ENCODE assay signal across 8 cellular contexts in the genomic region with DNA sequence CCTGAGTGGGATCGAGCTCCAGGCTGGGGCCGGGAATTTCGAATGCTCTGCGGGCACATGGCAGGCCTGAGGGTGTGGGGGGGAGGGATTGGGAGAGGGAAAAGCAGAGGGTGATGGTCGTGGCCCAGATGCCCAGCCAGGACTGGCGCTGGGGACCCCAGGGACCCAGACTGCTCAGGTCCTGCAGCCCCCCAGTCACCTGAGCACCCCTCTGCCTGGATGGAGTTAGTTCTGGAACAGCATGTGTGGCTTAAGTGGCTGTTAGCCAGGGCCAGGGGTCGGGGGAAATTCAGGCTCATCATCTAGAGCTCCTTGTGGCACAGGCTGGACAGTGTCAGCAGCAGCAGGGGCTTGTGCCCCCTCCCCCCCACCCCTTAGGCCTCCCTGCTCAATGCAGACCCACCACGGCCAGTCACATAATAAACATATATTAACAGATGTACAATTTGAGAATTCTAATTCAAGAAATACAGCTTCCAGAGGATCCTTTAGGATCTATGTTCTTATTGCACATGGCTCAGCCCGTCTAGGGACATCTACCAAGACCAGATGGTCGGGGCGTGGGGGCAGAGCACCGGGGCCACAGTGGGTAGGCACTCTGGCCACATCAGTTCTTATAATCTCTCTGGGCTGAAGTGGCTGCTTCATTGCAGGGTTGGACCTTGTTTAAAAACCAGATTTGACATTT. TPM values are rescaled to one million over a fixed set of nuclear protein-coding genes. Genes with fewer than 3 reads are reported as not detected.
A peak's percentile ranks its signal among the peaks of the same experiment; 100 is the strongest.
DNase-seq lines count a peak whose midpoint lies in the region; ATAC-seq and TF ChIP-seq lines count a peak whose summit lies in the region.

No MANE protein-coding gene starts in this region.

- H3K9me2 ChIP-seq in PC-9 (ENCODE audit: insufficient read depth), result no peaks in the 10 kb centered on the region

- no peaks in the 10 kb centered on the region for H3K9me3 ChIP-seq in CD8-positive, alpha-beta memory T cell (ENCODE audit: low read length)
- H3K9me3 ChIP-seq in PC-9 (ENCODE audit: insufficient read depth, low read depth), result no peaks in the 10 kb centered on the region
- no peaks in the 10 kb centered on the region for H3K9me3 ChIP-seq in effector memory CD4-positive, alpha-beta T cell (ENCODE audit: control insufficient read depth, low read length)
- no peaks in the 10 kb centered on the region for H3K9me3 ChIP-seq in ovary

- peaks cover 95% of the 10 kb centered on the region for H3K4me1 ChIP-seq in CD8-positive, alpha-beta memory T cell (ENCODE audit: insufficient read depth, low read length)
- peaks cover 62% of the 10 kb centered on the region for H3K4me1 ChIP-seq in PC-9 (replicated peaks; ENCODE audit: insufficient read depth)
- peaks cover 94% of the 10 kb centered on the region for H3K4me1 ChIP-seq in effector memory CD4-positive, alpha-beta T cell (ENCODE audit: control insufficient read depth, insufficient read depth, low read length, poor library complexity, severe bottlenecking)
- peaks cover 53% of the 10 kb centered on the region for H3K4me1 ChIP-seq in ovary (ENCODE audit: insufficient read depth)

- H3K27ac Mint-ChIP-seq in CD8-positive, alpha-beta memory T cell, result peak overlapping the region; percentile 58 to 98 (median 94)

- CTCF ChIA-PET in CD8-positive, alpha-beta memory T cell (lab: Charles Lee), result interaction anchor here (1.0 to 8.3 kb wide), 14 partner anchors 7 to 436 kb away, joined by 3 to 66 read pairs (median 6); partner anchors contain the start of gene DDIT4
- CTCF ChIA-PET in PC-9 (lab: Charles Lee), result interaction anchor here (0.5 to 1.5 kb wide), 7 partner anchors 12 to 284 kb away, joined by 3 to 18 read pairs (median 5); no protein-coding TSS in a partner anchor

- no peak for DNase-seq in CD8-positive, alpha-beta memory T cell
- no peak for DNase-seq in PC-9
- DNase-seq in effector memory CD4-positive, alpha-beta T cell, result no peak
- DNase-seq in ovary, result peak in 1 of 5 donors; percentile 47
- DNase-seq in kidney tubule cell (ENCODE audit: low spot score), result no peak

- H3K79me2 ChIP-seq in PC-9 (ENCODE audit: low read depth), result no peaks in the 10 kb centered on the region

- H3K27ac ChIP-seq in CD8-positive, alpha-beta memory T cell (ENCODE audit: low read depth, low read length), result no peak overlapping the region
- H3K27ac ChIP-seq in PC-9, result peak overlapping the region; percentile 95
- peak overlapping the region; percentile 59 for H3K27ac ChIP-seq in effector memory CD4-positive, alpha-beta T cell (ENCODE audit: insufficient read depth, low read length, poor library complexity, severe bottlenecking)
- H3K27ac ChIP-seq in ovary, result peak overlapping the region; percentile 77 to 99

- H2AFZ ChIP-seq in PC-9, result no peak overlapping the region

- H3K4me3 ChIP-seq in CD8-positive, alpha-beta memory T cell (ENCODE audit: low read length), result no peak overlapping the region
- H3K4me3 ChIP-seq in PC-9 (peak overlapping the region; percentile 36; the same call in 1 of the 2 replicates), ovary (no peak overlapping the region)
- no peak overlapping the region for H3K4me3 ChIP-seq in effector memory CD4-positive, alpha-beta T cell (ENCODE audit: insufficient read depth, low read depth, low read length, poor library complexity, severe bottlenecking)

- no peaks in the 10 kb centered on the region for H4K20me1 ChIP-seq in PC-9 (ENCODE audit: insufficient read depth)

- no peak for TF ChIP-seq POLR2A in ovary (IDR thresholded peaks at IDR 0.05)

- intact Hi-C loops in PC-9 (cut with micrococcal nuclease; ENCODE audit: unreplicated experiment) (loop anchor here (5.0 to 10.0 kb wide), 2 partner anchors 565 to 1018 kb away; partner anchors contain the start of gene SLC29A3), ovary (cut with DNase I) (loop anchor here in 3 of 4 donors (10.0 kb wide), 5 partner anchors 88 to 1018 kb away; partner anchors contain the start of gene SLC29A3 (in 1 of the 3))

- H3K4me3 Mint-ChIP-seq in CD8-positive, alpha-beta memory T cell, result peak overlapping the region; percentile 5 to 89 (median 68)

- peaks cover 77 to 98% (median 92%) of the 10 kb centered on the region in 3 donors for H3K4me1 Mint-ChIP-seq in CD8-positive, alpha-beta memory T cell

- peak overlapping the region; percentile 71 for H3K4me2 ChIP-seq in PC-9

- 42 to 51% (median 50%) methylated on average over 12 of the region's 12 CpGs for WGBS in ovary, 3 donors

- no peaks in the 10 kb centered on the region for H3K9me3 Mint-ChIP-seq in CD8-positive, alpha-beta memory T cell

- peaks cover 0 to 1% of the 10 kb centered on the region in 2 donors for H3K27me3 Mint-ChIP-seq in CD8-positive, alpha-beta memory T cell

- BruUV-seq in PC-9 (replicated peaks; lab: Mats Ljungman, UMichigan), result no TSS peak

- H3K36me3 ChIP-seq in CD8-positive, alpha-beta memory T cell (ENCODE audit: insufficient read depth, low read length), result peaks cover 2% of the 10 kb centered on the region
- H3K36me3 ChIP-seq in PC-9 (ENCODE audit: low read depth) (peaks cover 4% of the 10 kb centered on the region; the same call in 1 of the 2 replicates), ovary (no peaks in the 10 kb centered on the region)
- no peaks in the 10 kb centered on the region for H3K36me3 ChIP-seq in effector memory CD4-positive, alpha-beta T cell (ENCODE audit: control insufficient read depth, insufficient read depth, low read length)

- no peak for ATAC-seq in GM21737 (IDR thresholded peaks at IDR 0.05; ENCODE audit: unreplicated experiment)
- ATAC-seq in HG03571 (IDR thresholded peaks at IDR 0.05; ENCODE audit: unreplicated experiment), result no peak
- no peak for ATAC-seq in HG02678 (IDR thresholded peaks at IDR 0.05; ENCODE audit: unreplicated experiment)

- TF ChIP-seq CTCF in PC-9 (conservative IDR thresholded peaks at IDR 0.05), result no peak
- TF ChIP-seq CTCF in ovary (IDR thresholded peaks at IDR 0.05), result no peak

- H3F3A ChIP-seq in PC-9 (ENCODE audit: insufficient read depth, low read depth), result peaks cover 41% of the 10 kb centered on the region

- H3K27me3 ChIP-seq in CD8-positive, alpha-beta memory T cell (ENCODE audit: insufficient read depth, low read length, poor library complexity, severe bottlenecking), result no peaks in the 10 kb centered on the region
- H3K27me3 ChIP-seq in PC-9 (ENCODE audit: insufficient read depth, low read depth) (no peaks in the 10 kb centered on the region), ovary (no peaks in the 10 kb centered on the region)
- no peaks in the 10 kb centered on the region for H3K27me3 ChIP-seq in effector memory CD4-positive, alpha-beta T cell (replicated peaks; ENCODE audit: control insufficient read depth, insufficient read depth, low read length, poor library complexity, severe bottlenecking)

- peaks cover 0 to 8% (median 0%) of the 10 kb centered on the region in 3 donors for H3K36me3 Mint-ChIP-seq in CD8-positive, alpha-beta memory T cell

- POLR2A ChIA-PET in CD8-positive, alpha-beta memory T cell (lab: Charles Lee), result interaction anchor here (0.6 to 2.1 kb wide), 10 partner anchors 7 to 257 kb away, joined by 3 to 10 read pairs (median 4); partner anchors contain the start of genes ANAPC16, ASCC1, DNAJB12 and SPOCK2
- POLR2A ChIA-PET in PC-9 (lab: Charles Lee; ENCODE audit: unreplicated experiment), result interaction anchor here (0.5 to 1.2 kb wide), 11 partner anchors 22 to 831 kb away, joined by 3 to 18 read pairs (median 6); partner anchors contain the start of gene PSAP

- no peak for TF ChIP-seq EP300 in ovary (IDR thresholded peaks at IDR 0.05)

RNA-seq across cellular contexts. Expression of gene DNAJB12, which starts 22.2 kb away (rescaled TPM):
- total RNA-seq in CD8-positive, alpha-beta memory T cell, result 10 to 100 TPM; 29.4 to 30.4 TPM
- polyA plus RNA-seq in CD8-positive, alpha-beta memory T cell, result 28.0 TPM
- total RNA-seq in PC-9 (2021) (37.0 and 46.9 TPM in 2 replicates), ovary (10 to 100 TPM; 27.6 to 46.4 (median 33.1) TPM)
- polyA plus RNA-seq in ovary, result 10 to 100 TPM; 27.5 to 32.0 TPM

RNA-seq across cellular contexts. Expression of gene DDIT4, which starts 58.8 kb away (rescaled TPM):
- total RNA-seq in CD8-positive, alpha-beta memory T cell, result 100 to 1,000 TPM; 144 to 156 TPM
- polyA plus RNA-seq in CD8-positive, alpha-beta memory T cell, result 183 TPM
- total RNA-seq in PC-9 (2021) (178 and 212 TPM in 2 replicates), ovary (1,000 to 10,000 TPM in 2 of 7 donors, 100 to 1,000 TPM in 5; 229 to 1,952 (median 524) TPM)
- polyA plus RNA-seq in ovary, result 100 to 1,000 TPM in 1 of 2 donors, 10 to 100 TPM in 1; 46.6 to 529 TPM
